8 cellular contexts compared by ENCODE assay signal in the genomic region with DNA sequence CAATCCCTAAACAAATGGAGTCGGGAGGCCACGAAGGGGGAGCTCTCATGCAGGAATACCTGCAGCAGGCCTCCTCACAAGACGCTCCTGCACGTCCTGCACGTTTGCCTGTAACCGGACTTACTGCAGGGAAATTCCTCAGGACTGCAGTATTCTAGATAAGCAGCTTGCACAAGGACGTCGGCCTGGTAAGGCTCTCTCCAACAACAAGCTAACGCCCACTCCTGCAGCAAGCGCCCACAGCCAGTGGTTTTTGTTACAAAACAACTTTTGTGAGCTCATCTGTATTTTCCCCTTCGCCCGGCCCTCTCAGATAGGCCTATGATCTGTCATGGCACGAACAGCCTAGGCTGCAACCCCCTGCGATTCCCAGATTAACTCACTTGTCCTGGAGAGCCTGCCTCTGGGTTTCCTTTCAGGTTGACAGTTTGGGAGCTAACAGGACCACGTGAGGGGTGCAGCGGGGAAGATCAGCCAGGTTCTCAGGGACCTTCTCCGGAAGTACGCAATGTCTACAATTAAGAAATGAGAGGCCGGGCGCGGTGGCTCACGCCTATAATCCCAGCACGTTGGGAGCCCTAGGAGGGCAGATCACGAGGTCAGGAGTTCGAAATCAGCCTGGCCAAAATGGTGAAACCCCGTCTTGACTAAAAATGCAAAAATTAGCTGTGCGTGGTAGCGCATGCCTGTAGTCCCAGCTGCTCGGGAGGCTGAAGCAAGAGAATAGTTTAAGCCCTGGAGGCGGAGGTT. TPM values are rescaled to one million over a fixed set of nuclear protein-coding genes. Genes with fewer than 3 reads are reported as not detected.
A peak's percentile ranks its signal among the peaks of the same experiment; 100 is the strongest.
DNase-seq lines count a peak whose midpoint lies in the region; ATAC-seq and TF ChIP-seq lines count a peak whose summit lies in the region.

No MANE protein-coding gene starts in this region.

- H3K9ac ChIP-seq in Loucy (ENCODE audit: low read depth, low read length, poor library complexity, severe bottlenecking): peak overlapping the region; percentile 99
- peak overlapping the region in 4 of 5 donors; percentile 56 to 94 (median 87) for H3K9ac ChIP-seq in subcutaneous abdominal adipose tissue (ENCODE audit: low read length in 5 of 5)

- no peak for ATAC-seq in HG02571 (IDR thresholded peaks at IDR 0.05; ENCODE audit: unreplicated experiment)
- no peak for ATAC-seq in GM18517 (IDR thresholded peaks at IDR 0.05; ENCODE audit: unreplicated experiment)

- 0 out of 2 replicates have a peak overlapping the region, but pooled peaks have one; percentile 17 for H2AFZ ChIP-seq in Loucy (ENCODE audit: low read length)

- H3K36me3 Mint-ChIP-seq in CD4-positive, alpha-beta memory T cell: peaks cover 0 to 12% of the 10 kb centered on the region in 2 donors
- peaks cover 6% of the 10 kb centered on the region for H3K36me3 Mint-ChIP-seq in activated CD4-positive, alpha-beta memory T cell treated with anti-CD3 and anti-CD28 coated beads for 36 hours
- H3K36me3 Mint-ChIP-seq in endothelial cell (ENCODE audit: low read depth, unreplicated experiment): peaks cover 13% of the 10 kb centered on the region

- peaks cover 29% of the 10 kb centered on the region for H3K4me1 ChIP-seq in CD4-positive, alpha-beta memory T cell (ENCODE audit: insufficient read depth, low read length)
- H3K4me1 ChIP-seq in Loucy (ENCODE audit: insufficient read depth, low read length, poor library complexity, severe bottlenecking) (peaks cover 28% of the 10 kb centered on the region), subcutaneous abdominal adipose tissue (ENCODE audit: control insufficient read depth in 5 of 5, insufficient read depth in 5 of 5, low read length in 5 of 5) (peaks cover 15 to 41% (median 34%) of the 10 kb centered on the region in 5 donors)

- CTCF ChIA-PET in CD4-positive, alpha-beta memory T cell (lab: Charles Lee; ENCODE audit: partially characterized antibody): interaction anchor here (0.8 to 1.3 kb wide), 3 partner anchors 16 to 292 kb away, joined by 3 read pairs; partner anchors contain the start of gene AURKAIP1
- CTCF ChIA-PET in activated CD4-positive, alpha-beta memory T cell treated with anti-CD3 and anti-CD28 coated beads for 36 hours (lab: Charles Lee): interaction anchor here (0.6 to 1.5 kb wide), 6 partner anchors 16 to 291 kb away, joined by 3 to 13 read pairs (median 4); partner anchors contain the start of gene CCNL2

- peak overlapping the region; percentile 73 to 89 for H3K4me3 ChIP-seq in CD4-positive, alpha-beta memory T cell (ENCODE audit: low read length in 2 of 2)
- H3K4me3 ChIP-seq in Loucy (ENCODE audit: low read length, poor library complexity, severe bottlenecking) (peak overlapping the region; percentile 94), subcutaneous abdominal adipose tissue (ENCODE audit: low read depth in 1 of 5, low read length in 5 of 5) (peak overlapping the region; percentile 65 to 97 (median 92))

- H3K9me2 ChIP-seq in Loucy (replicated peaks; ENCODE audit: low read depth, low read length): no peaks in the 10 kb centered on the region

- intact Hi-C loops in CD4-positive, alpha-beta memory T cell (cut with micrococcal nuclease): loop anchor here (2.0 kb wide), 2 partner anchors 14 to 16 kb away; partner anchors contain the start of gene FNDC10
- intact Hi-C loops in activated CD4-positive, alpha-beta memory T cell treated with anti-CD3 and anti-CD28 coated beads for 36 hours (cut with micrococcal nuclease): loop anchor here (2.0 kb wide), 2 partner anchors 16 to 44 kb away; partner anchors contain the start of gene CDK11B

- peak overlapping the region; percentile 89 to 97 (median 94) for H3K4me3 Mint-ChIP-seq in CD4-positive, alpha-beta memory T cell
- H3K4me3 Mint-ChIP-seq in activated CD4-positive, alpha-beta memory T cell treated with anti-CD3 and anti-CD28 coated beads for 36 hours: peak overlapping the region; percentile 90
- peak overlapping the region; percentile 96 for H3K4me3 Mint-ChIP-seq in endothelial cell (ENCODE audit: unreplicated experiment)

- peaks cover 10 to 38% (median 26%) of the 10 kb centered on the region in 4 donors for H3K4me1 Mint-ChIP-seq in CD4-positive, alpha-beta memory T cell
- peaks cover 22% of the 10 kb centered on the region for H3K4me1 Mint-ChIP-seq in activated CD4-positive, alpha-beta memory T cell treated with anti-CD3 and anti-CD28 coated beads for 36 hours (ENCODE audit: low read depth)
- peaks cover 43% of the 10 kb centered on the region for H3K4me1 Mint-ChIP-seq in endothelial cell (ENCODE audit: unreplicated experiment)

- peak overlapping the region; percentile 100 for H3K27ac ChIP-seq in CD4-positive, alpha-beta memory T cell (ENCODE audit: low read depth, low read length)
- H3K27ac ChIP-seq in subcutaneous abdominal adipose tissue (ENCODE audit: low read depth, low read length): peak overlapping the region; percentile 95

- peaks cover 25% of the 10 kb centered on the region for H3K79me2 ChIP-seq in Loucy (ENCODE audit: insufficient read depth, low read length)

- H3K9me3 Mint-ChIP-seq in CD4-positive, alpha-beta memory T cell: no peaks in the 10 kb centered on the region
- H3K9me3 Mint-ChIP-seq in activated CD4-positive, alpha-beta memory T cell treated with anti-CD3 and anti-CD28 coated beads for 36 hours: no peaks in the 10 kb centered on the region
- no peaks in the 10 kb centered on the region for H3K9me3 Mint-ChIP-seq in endothelial cell (ENCODE audit: unreplicated experiment)

- no peaks in the 10 kb centered on the region for H3K9me3 ChIP-seq in CD4-positive, alpha-beta memory T cell (ENCODE audit: control insufficient read depth in 1 of 2, low read length in 2 of 2)
- H3K9me3 ChIP-seq in Loucy (ENCODE audit: insufficient read depth, low read depth, low read length): no peaks in the 10 kb centered on the region
- H3K9me3 ChIP-seq in subcutaneous abdominal adipose tissue (ENCODE audit: control insufficient read depth in 5 of 5, low read length in 5 of 5): no peaks in the 10 kb centered on the region

- POLR2A ChIA-PET in CD4-positive, alpha-beta memory T cell (lab: Charles Lee; ENCODE audit: partially characterized antibody): interaction anchor here (0.8 to 6.8 kb wide), 18 partner anchors 8 to 601 kb away, joined by 3 to 152 read pairs (median 6); partner anchors contain the start of genes ATAD3A, AURKAIP1, CCNL2 and FNDC10
- POLR2A ChIA-PET in activated CD4-positive, alpha-beta memory T cell treated with anti-CD3 and anti-CD28 coated beads for 36 hours (lab: Charles Lee): interaction anchor here (0.8 to 1.1 kb wide), 4 partner anchors 10 to 103 kb away, joined by 3 to 4 read pairs (median 3); no protein-coding TSS in a partner anchor

- H3K4me2 ChIP-seq in Loucy (ENCODE audit: low read depth, low read length, poor library complexity, severe bottlenecking): peak overlapping the region; percentile 95

- no peaks in the 10 kb centered on the region for H3K27me3 ChIP-seq in CD4-positive, alpha-beta memory T cell (ENCODE audit: insufficient read depth, low read length)
- H3K27me3 ChIP-seq in Loucy (ENCODE audit: insufficient read depth, low read length, poor library complexity, severe bottlenecking): no peaks in the 10 kb centered on the region
- no peaks in the 10 kb centered on the region for H3K27me3 ChIP-seq in subcutaneous abdominal adipose tissue (ENCODE audit: control insufficient read depth in 5 of 5, insufficient read depth in 4 of 5, low read length in 5 of 5)

- peak; percentile 58 to 89 (median 69) for DNase-seq in CD4-positive, alpha-beta memory T cell
- DNase-seq in activated CD4-positive, alpha-beta memory T cell treated with anti-CD3 and anti-CD28 coated beads for 36 hours: peak; percentile 76
- peak; percentile 6 for DNase-seq in endothelial cell (ENCODE audit: low spot score)
- DNase-seq in myocyte (ENCODE audit: low read depth): peak; percentile 9

- no peaks in the 10 kb centered on the region for H3F3A ChIP-seq in Loucy (ENCODE audit: low read depth)

- no peaks in the 10 kb centered on the region for H3K36me3 ChIP-seq in CD4-positive, alpha-beta memory T cell (ENCODE audit: insufficient read depth, low read length)
- no peaks in the 10 kb centered on the region for H3K36me3 ChIP-seq in Loucy (ENCODE audit: insufficient read depth, low read length)
- peaks cover 0 to 16% (median 11%) of the 10 kb centered on the region in 5 donors for H3K36me3 ChIP-seq in subcutaneous abdominal adipose tissue (ENCODE audit: control insufficient read depth in 5 of 5, insufficient read depth in 5 of 5, low read length in 5 of 5)

- peak overlapping the region; percentile 98 to 100 (median 99) for H3K27ac Mint-ChIP-seq in CD4-positive, alpha-beta memory T cell
- peak overlapping the region; percentile 90 for H3K27ac Mint-ChIP-seq in activated CD4-positive, alpha-beta memory T cell treated with anti-CD3 and anti-CD28 coated beads for 36 hours
- H3K27ac Mint-ChIP-seq in endothelial cell (ENCODE audit: unreplicated experiment): peak overlapping the region; percentile 79

- TF ChIP-seq CTCF in Loucy (conservative IDR thresholded peaks at IDR 0.05; ENCODE audit: low read length): no peak
- no peak for TF ChIP-seq CTCF in endothelial cell (IDR thresholded peaks at IDR 0.05; ENCODE audit: unreplicated experiment)

- peaks cover 16% of the 10 kb centered on the region for H4K20me1 ChIP-seq in Loucy (ENCODE audit: insufficient read depth, low read length, poor library complexity, severe bottlenecking)

- no peaks in the 10 kb centered on the region for H3K27me3 Mint-ChIP-seq in CD4-positive, alpha-beta memory T cell
- H3K27me3 Mint-ChIP-seq in activated CD4-positive, alpha-beta memory T cell treated with anti-CD3 and anti-CD28 coated beads for 36 hours: no peaks in the 10 kb centered on the region
- peaks cover 17% of the 10 kb centered on the region for H3K27me3 Mint-ChIP-seq in endothelial cell (ENCODE audit: unreplicated experiment)

RNA-seq across cellular contexts. Expression of gene MIB2, which starts 0.9 kb away (rescaled TPM):
- total RNA-seq in CD4-positive, alpha-beta memory T cell: 100 to 1,000 TPM; 112 to 114 TPM
- 10 to 100 TPM; 12.7 to 34.6 TPM for polyA plus RNA-seq in CD4-positive, alpha-beta memory T cell
- 10 to 100 TPM; 31.1 to 36.1 TPM for total RNA-seq in activated CD4-positive, alpha-beta memory T cell treated with anti-CD3 and anti-CD28 coated beads for 36 hours
- total RNA-seq in endothelial cell (ENCODE audit: unreplicated experiment): 84.4 TPM
- 88.3 and 89.5 TPM in 2 replicates for total RNA-seq in myocyte
- polyA plus RNA-seq in myocyte (2012): 50.3 TPM

RNA-seq across cellular contexts. Expression of gene FNDC10, which starts 14.4 kb away (rescaled TPM):
- 1 to 10 TPM; 2.7 to 2.9 TPM for total RNA-seq in CD4-positive, alpha-beta memory T cell
- 1 to 10 TPM in 1 of 2 donors, under 1 TPM in 1; 0.72 to 1.3 TPM for polyA plus RNA-seq in CD4-positive, alpha-beta memory T cell
- total RNA-seq in activated CD4-positive, alpha-beta memory T cell treated with anti-CD3 and anti-CD28 coated beads for 36 hours: 1 to 10 TPM; 1.5 to 1.6 TPM
- total RNA-seq in endothelial cell (ENCODE audit: unreplicated experiment) (11.6 TPM), myocyte (1.0 and 3.5 TPM in 2 replicates)
- polyA plus RNA-seq in myocyte (2012): 4.9 TPM

RNA-seq across cellular contexts. Expression of gene MMP23B, which starts 17.6 kb away (rescaled TPM):
- total RNA-seq in CD4-positive, alpha-beta memory T cell: 1 to 10 TPM; 3.5 to 3.7 TPM
- under 1 TPM in 1 of 2 donors, not detected in 1; 0.53 TPM for polyA plus RNA-seq in CD4-positive, alpha-beta memory T cell
- total RNA-seq in activated CD4-positive, alpha-beta memory T cell treated with anti-CD3 and anti-CD28 coated beads for 36 hours: 1 to 10 TPM in 1 of 2 experiments, under 1 TPM in 1; 0.61 to 1.1 TPM
- total RNA-seq in endothelial cell (ENCODE audit: unreplicated experiment) (26.7 TPM), myocyte (0.31 and 1.6 TPM in 2 replicates)
- polyA plus RNA-seq in myocyte (2012): 0.66 TPM

RNA-seq across cellular contexts. Expression of gene SSU72, which starts 39.7 kb away (rescaled TPM):
- total RNA-seq in CD4-positive, alpha-beta memory T cell: 100 to 1,000 TPM; 128 to 132 TPM
- polyA plus RNA-seq in CD4-positive, alpha-beta memory T cell: 100 to 1,000 TPM; 202 to 209 TPM
- 100 to 1,000 TPM; 106 to 107 TPM for total RNA-seq in activated CD4-positive, alpha-beta memory T cell treated with anti-CD3 and anti-CD28 coated beads for 36 hours
- 114 TPM for total RNA-seq in endothelial cell (ENCODE audit: unreplicated experiment)
- total RNA-seq in myocyte: 97.7 and 108 TPM in 2 replicates
- 126 TPM for polyA plus RNA-seq in myocyte (2012)

RNA-seq across cellular contexts. Expression of gene CDK11B, which starts 44.4 kb away (rescaled TPM):
- total RNA-seq in CD4-positive, alpha-beta memory T cell: 10 to 100 TPM; 44.2 to 44.7 TPM
- polyA plus RNA-seq in CD4-positive, alpha-beta memory T cell: 10 to 100 TPM in 1 of 2 donors, 1 to 10 TPM in 1; 2.5 to 24.5 TPM
- 10 to 100 TPM; 32.4 to 36.9 TPM for total RNA-seq in activated CD4-positive, alpha-beta memory T cell treated with anti-CD3 and anti-CD28 coated beads for 36 hours
- total RNA-seq in endothelial cell (ENCODE audit: unreplicated experiment) (71.0 TPM), myocyte (16.0 and 16.1 TPM in 2 replicates)
- polyA plus RNA-seq in myocyte (2012): 33.6 TPM

Comparison
In these comparisons a context has a peak if more than half of its experiments do, and no peak if none do; other contexts are left out.
1. DNase-seq: peak in every context shown above with its lines; median percentile 76 in activated CD4-positive, alpha-beta memory T cell treated with anti-CD3 and anti-CD28 coated beads for 36 hours; 69 in CD4-positive, alpha-beta memory T cell; 9 in myocyte; 6 in endothelial cell.